In the genomic region with DNA sequence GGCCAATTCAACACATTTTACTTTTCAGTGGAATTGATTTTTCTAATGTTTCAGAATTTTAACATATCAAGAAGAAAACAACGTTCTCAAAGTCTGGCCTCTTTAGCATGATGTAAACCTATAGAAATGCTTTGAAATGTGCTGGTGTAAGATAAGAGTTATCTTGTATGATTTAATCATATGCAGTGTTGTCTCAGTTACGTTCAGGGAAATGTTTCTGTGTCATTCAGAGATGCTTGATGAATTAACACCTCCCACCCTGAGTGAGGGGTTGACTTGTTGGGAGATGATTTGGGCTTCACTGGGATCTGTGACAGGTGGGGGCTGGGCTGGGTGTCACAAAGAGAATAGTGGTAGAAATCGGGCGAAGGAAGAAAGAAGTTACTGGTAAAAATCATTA, we compare ENCODE assay signal across 1 cellular context.
TF ChIP-seq lines count a peak whose summit lies in the region.

No MANE protein-coding gene starts in this region.

TF ChIP-seq in K562, 482 proteins besides CTCF, POLR2A, EP300 and RAD21 (continued from another document and continues in another):
- TF ChIP-seq, protein P1, sequence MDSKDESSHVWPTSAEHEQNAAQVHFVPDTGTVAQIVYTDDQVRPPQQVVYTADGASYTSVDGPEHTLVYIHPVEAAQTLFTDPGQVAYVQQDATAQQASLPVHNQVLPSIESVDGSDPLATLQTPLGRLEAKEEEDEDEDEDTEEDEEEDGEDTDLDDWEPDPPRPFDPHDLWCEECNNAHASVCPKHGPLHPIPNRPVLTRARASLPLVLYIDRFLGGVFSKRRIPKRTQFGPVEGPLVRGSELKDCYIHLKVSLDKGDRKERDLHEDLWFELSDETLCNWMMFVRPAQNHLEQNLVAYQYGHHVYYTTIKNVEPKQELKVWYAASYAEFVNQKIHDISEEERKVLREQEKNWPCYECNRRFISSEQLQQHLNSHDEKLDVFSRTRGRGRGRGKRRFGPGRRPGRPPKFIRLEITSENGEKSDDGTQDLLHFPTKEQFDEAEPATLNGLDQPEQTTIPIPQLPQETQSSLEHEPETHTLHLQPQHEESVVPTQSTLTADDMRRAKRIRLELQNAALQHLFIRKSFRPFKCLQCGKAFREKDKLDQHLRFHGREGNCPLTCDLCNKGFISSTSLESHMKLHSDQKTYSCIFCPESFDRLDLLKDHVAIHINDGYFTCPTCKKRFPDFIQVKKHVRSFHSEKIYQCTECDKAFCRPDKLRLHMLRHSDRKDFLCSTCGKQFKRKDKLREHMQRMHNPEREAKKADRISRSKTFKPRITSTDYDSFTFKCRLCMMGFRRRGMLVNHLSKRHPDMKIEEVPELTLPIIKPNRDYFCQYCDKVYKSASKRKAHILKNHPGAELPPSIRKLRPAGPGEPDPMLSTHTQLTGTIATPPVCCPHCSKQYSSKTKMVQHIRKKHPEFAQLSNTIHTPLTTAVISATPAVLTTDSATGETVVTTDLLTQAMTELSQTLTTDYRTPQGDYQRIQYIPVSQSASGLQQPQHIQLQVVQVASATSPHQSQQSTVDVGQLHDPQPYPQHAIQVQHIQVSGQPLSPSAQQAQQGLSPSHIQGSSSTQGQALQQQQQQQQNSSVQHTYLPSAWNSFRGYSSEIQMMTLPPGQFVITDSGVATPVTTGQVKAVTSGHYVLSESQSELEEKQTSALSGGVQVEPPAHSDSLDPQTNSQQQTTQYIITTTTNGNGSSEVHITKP (IDR thresholded peaks at IDR 0.05; ENCODE audit: partially characterized antibody): peak; percentile 40
- TF ChIP-seq ZNF764 (CRISPR knock-in tag; IDR thresholded peaks at IDR 0.05; ENCODE audit: low read depth) (no peak), ZNF121 (CRISPR knock-in tag; conservative IDR thresholded peaks at IDR 0.05) (no peak), CHCHD3 (CRISPR knock-in tag; IDR thresholded peaks at IDR 0.05) (no peak), JUND (IDR thresholded peaks at IDR 0.05; ENCODE audit: borderline replicate concordance, low read depth, low read length) (peak; percentile 81), JUND (tag; IDR thresholded peaks at IDR 0.05; ENCODE audit: borderline replicate concordance, low read depth, low read length) (peak; percentile 24; the same call in 1 of the 3 replicates), RCOR1 (IDR thresholded peaks at IDR 0.05; ENCODE audit: borderline replicate concordance in 1 of 2, low read depth in 2 of 2, low read length in 2 of 2) (peak in 1 of 2 experiments; percentile 78; a peak in 2 of 4 replicates), SRF (CRISPR knock-in tag; IDR thresholded peaks at IDR 0.05) (no peak; a peak in 1 of 4 replicates), TCF3 (CRISPR knock-in tag; IDR thresholded peaks at IDR 0.05) (peak; percentile 80), TAL1 (IDR thresholded peaks at IDR 0.05) (peak; percentile 91), FOXM1 (IDR thresholded peaks at IDR 0.05; ENCODE audit: low read depth) (peak; percentile 69; the same call in 1 of the 2 replicates), FOXM1 (CRISPR knock-in tag; IDR thresholded peaks at IDR 0.05; ENCODE audit: low read depth) (no peak), ZNF77 (CRISPR knock-in tag; IDR thresholded peaks at IDR 0.05) (no peak), TRIM24 (IDR thresholded peaks at IDR 0.05) (peak; percentile 88 to 93), NCOA1 (IDR thresholded peaks at IDR 0.05; ENCODE audit: low read depth) (peak; percentile 66; the same call in 1 of the 2 replicates), MEIS2 (IDR thresholded peaks at IDR 0.05; ENCODE audit: partially characterized antibody) (peak; percentile 90), CSDE1 (IDR thresholded peaks at IDR 0.05) (no peak), RBM39 (optimal IDR thresholded peaks at IDR 0.05; ENCODE audit: low read depth, low read length) (no peak), YBX1 (IDR thresholded peaks at IDR 0.05) (no peak), ZNF197 (CRISPR knock-in tag; IDR thresholded peaks at IDR 0.05; ENCODE audit: low read depth) (peak; percentile 8; the same call in 1 of the 2 replicates), CXXC5 (CRISPR knock-in tag; IDR thresholded peaks at IDR 0.05) (peak; percentile 72), CBFB (CRISPR knock-in tag; IDR thresholded peaks at IDR 0.05) (no peak), ZEB2 (IDR thresholded peaks at IDR 0.05) (peak; percentile 68; the same call in 1 of the 2 replicates), HMG20B (CRISPR knock-in tag; IDR thresholded peaks at IDR 0.05) (no peak), DACH1 (IDR thresholded peaks at IDR 0.05; ENCODE audit: partially characterized antibody) (no peak), HDAC6 (IDR thresholded peaks at IDR 0.05; ENCODE audit: low read depth, low read length) (no peak), MEF2D (tag; conservative IDR thresholded peaks at IDR 0.05; ENCODE audit: low read depth) (no peak), TAF7 (tag; IDR thresholded peaks at IDR 0.05) (no peak), RBM34 (IDR thresholded peaks at IDR 0.05; ENCODE audit: borderline replicate concordance, insufficient read depth, low read length) (no peak), PTRF (tag; IDR thresholded peaks at IDR 0.05) (no peak), PHB2 (IDR thresholded peaks at IDR 0.05; ENCODE audit: low read depth) (no peak), SIN3A (IDR thresholded peaks at IDR 0.05; ENCODE audit: borderline replicate concordance in 2 of 2, control insufficient read depth in 1 of 2, low read depth in 2 of 2, low read length in 2 of 2) (no peak), HIVEP1 (CRISPR knock-in tag; IDR thresholded peaks at IDR 0.05) (no peak), ZNF644 (tag; IDR thresholded peaks at IDR 0.05; ENCODE audit: low read depth) (peak; percentile 20; the same call in 1 of the 2 replicates), HNRNPL (IDR thresholded peaks at IDR 0.05; ENCODE audit: low read depth, low read length) (no peak), CBX5 (IDR thresholded peaks at IDR 0.05; ENCODE audit: borderline replicate concordance, low read depth) (no peak), MCM5 (IDR thresholded peaks at IDR 0.05; ENCODE audit: low read depth) (no peak), HDAC8 (tag; IDR thresholded peaks at IDR 0.05) (no peak), NFE2L1 (tag; IDR thresholded peaks at IDR 0.05; ENCODE audit: borderline replicate concordance, low read depth) (no peak), ASH1L (IDR thresholded peaks at IDR 0.05; ENCODE audit: borderline replicate concordance, low read depth, partially characterized antibody) (no peak), NBN (IDR thresholded peaks at IDR 0.05; ENCODE audit: low read depth) (0 out of 2 replicates have a peak, but pooled peaks have one; percentile 26), DPF2 (IDR thresholded peaks at IDR 0.05) (peak; percentile 94)
- TF ChIP-seq, protein P2, sequence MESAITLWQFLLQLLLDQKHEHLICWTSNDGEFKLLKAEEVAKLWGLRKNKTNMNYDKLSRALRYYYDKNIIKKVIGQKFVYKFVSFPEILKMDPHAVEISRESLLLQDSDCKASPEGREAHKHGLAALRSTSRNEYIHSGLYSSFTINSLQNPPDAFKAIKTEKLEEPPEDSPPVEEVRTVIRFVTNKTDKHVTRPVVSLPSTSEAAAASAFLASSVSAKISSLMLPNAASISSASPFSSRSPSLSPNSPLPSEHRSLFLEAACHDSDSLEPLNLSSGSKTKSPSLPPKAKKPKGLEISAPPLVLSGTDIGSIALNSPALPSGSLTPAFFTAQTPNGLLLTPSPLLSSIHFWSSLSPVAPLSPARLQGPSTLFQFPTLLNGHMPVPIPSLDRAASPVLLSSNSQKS (CRISPR knock-in tag; IDR thresholded peaks at IDR 0.05): no peak
- TF ChIP-seq, protein P3, sequence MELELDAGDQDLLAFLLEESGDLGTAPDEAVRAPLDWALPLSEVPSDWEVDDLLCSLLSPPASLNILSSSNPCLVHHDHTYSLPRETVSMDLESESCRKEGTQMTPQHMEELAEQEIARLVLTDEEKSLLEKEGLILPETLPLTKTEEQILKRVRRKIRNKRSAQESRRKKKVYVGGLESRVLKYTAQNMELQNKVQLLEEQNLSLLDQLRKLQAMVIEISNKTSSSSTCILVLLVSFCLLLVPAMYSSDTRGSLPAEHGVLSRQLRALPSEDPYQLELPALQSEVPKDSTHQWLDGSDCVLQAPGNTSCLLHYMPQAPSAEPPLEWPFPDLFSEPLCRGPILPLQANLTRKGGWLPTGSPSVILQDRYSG (tag; conservative IDR thresholded peaks at IDR 0.05; ENCODE audit: low read depth): no peak
- TF ChIP-seq, protein P4, sequence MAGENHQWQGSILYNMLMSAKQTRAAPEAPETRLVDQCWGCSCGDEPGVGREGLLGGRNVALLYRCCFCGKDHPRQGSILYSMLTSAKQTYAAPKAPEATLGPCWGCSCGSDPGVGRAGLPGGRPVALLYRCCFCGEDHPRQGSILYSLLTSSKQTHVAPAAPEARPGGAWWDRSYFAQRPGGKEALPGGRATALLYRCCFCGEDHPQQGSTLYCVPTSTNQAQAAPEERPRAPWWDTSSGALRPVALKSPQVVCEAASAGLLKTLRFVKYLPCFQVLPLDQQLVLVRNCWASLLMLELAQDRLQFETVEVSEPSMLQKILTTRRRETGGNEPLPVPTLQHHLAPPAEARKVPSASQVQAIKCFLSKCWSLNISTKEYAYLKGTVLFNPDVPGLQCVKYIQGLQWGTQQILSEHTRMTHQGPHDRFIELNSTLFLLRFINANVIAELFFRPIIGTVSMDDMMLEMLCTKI (IDR thresholded peaks at IDR 0.05; ENCODE audit: partially characterized antibody): no peak
- TF ChIP-seq, protein P5, sequence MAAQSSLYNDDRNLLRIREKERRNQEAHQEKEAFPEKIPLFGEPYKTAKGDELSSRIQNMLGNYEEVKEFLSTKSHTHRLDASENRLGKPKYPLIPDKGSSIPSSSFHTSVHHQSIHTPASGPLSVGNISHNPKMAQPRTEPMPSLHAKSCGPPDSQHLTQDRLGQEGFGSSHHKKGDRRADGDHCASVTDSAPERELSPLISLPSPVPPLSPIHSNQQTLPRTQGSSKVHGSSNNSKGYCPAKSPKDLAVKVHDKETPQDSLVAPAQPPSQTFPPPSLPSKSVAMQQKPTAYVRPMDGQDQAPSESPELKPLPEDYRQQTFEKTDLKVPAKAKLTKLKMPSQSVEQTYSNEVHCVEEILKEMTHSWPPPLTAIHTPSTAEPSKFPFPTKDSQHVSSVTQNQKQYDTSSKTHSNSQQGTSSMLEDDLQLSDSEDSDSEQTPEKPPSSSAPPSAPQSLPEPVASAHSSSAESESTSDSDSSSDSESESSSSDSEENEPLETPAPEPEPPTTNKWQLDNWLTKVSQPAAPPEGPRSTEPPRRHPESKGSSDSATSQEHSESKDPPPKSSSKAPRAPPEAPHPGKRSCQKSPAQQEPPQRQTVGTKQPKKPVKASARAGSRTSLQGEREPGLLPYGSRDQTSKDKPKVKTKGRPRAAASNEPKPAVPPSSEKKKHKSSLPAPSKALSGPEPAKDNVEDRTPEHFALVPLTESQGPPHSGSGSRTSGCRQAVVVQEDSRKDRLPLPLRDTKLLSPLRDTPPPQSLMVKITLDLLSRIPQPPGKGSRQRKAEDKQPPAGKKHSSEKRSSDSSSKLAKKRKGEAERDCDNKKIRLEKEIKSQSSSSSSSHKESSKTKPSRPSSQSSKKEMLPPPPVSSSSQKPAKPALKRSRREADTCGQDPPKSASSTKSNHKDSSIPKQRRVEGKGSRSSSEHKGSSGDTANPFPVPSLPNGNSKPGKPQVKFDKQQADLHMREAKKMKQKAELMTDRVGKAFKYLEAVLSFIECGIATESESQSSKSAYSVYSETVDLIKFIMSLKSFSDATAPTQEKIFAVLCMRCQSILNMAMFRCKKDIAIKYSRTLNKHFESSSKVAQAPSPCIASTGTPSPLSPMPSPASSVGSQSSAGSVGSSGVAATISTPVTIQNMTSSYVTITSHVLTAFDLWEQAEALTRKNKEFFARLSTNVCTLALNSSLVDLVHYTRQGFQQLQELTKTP (IDR thresholded peaks at IDR 0.05; ENCODE audit: low read depth in 1 of 2, partially characterized antibody in 2 of 2): no peak
- TF ChIP-seq, protein P6, sequence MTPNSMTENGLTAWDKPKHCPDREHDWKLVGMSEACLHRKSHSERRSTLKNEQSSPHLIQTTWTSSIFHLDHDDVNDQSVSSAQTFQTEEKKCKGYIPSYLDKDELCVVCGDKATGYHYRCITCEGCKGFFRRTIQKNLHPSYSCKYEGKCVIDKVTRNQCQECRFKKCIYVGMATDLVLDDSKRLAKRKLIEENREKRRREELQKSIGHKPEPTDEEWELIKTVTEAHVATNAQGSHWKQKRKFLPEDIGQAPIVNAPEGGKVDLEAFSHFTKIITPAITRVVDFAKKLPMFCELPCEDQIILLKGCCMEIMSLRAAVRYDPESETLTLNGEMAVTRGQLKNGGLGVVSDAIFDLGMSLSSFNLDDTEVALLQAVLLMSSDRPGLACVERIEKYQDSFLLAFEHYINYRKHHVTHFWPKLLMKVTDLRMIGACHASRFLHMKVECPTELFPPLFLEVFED (CRISPR knock-in tag; conservative IDR thresholded peaks at IDR 0.05): no peak
- TF ChIP-seq, protein P7, sequence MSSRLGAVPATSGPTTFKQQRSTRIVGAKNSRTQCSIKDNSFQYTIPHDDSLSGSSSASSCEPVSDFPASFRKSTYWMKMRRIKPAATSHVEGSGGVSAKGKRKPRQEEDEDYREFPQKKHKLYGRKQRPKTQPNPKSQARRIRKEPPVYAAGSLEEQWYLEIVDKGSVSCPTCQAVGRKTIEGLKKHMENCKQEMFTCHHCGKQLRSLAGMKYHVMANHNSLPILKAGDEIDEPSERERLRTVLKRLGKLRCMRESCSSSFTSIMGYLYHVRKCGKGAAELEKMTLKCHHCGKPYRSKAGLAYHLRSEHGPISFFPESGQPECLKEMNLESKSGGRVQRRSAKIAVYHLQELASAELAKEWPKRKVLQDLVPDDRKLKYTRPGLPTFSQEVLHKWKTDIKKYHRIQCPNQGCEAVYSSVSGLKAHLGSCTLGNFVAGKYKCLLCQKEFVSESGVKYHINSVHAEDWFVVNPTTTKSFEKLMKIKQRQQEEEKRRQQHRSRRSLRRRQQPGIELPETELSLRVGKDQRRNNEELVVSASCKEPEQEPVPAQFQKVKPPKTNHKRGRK (tag; IDR thresholded peaks at IDR 0.05): no peak
